In genomic region chr2:3340144-3340543, GRCh38 we compare ENCODE assay signal across 23 cellular contexts.
"Had no signal": no experiment of that assay in that cellular context is flagged by ENCODE, and none has a peak within 500 bp of the region (broad histone marks: within the 10 kb centered on the region; RNA-seq: fewer than 3 reads in every experiment).

No MANE protein-coding gene starts in this region.

- DNase-seq: colonic mucosa; cortex of kidney; effector CD8-positive, alpha-beta T cell; effector memory CD8-positive, alpha-beta T cell; endodermal cell; foreskin keratinocyte; heart right ventricle; hippocampal formation; kidney; kidney glomerular epithelial cell; left colon; left ventricle myocardium superior; mammary epithelial cell; mesendoderm; midbrain; naive thymus-derived CD4-positive, alpha-beta T cell had no signal

- H3K4me1 ChIP-seq: colonic mucosa, foreskin keratinocyte had no signal

- FAIRE-seq: endometrium, frontal cortex, islet of Langerhans, kidney had no signal

- H3K4me3 ChIP-seq: colonic mucosa, esophagus muscularis mucosa, gastroesophageal sphincter, heart right ventricle, lung had no signal

- H3K27me3 ChIP-seq: colonic mucosa, esophagus muscularis mucosa, foreskin keratinocyte, gastroesophageal sphincter, heart right ventricle had no signal

- H3K9me3 ChIP-seq: colonic mucosa, esophagus muscularis mucosa, gastroesophageal sphincter, heart right ventricle had no signal

- ATAC-seq: effector memory CD8-positive, alpha-beta T cell; foreskin keratinocyte; gastroesophageal sphincter; left colon; left lobe of liver; left ventricle myocardium superior; naive thymus-derived CD4-positive, alpha-beta T cell had no signal

- H3K36me3 ChIP-seq: colonic mucosa had no signal

- H3K27ac ChIP-seq: colonic mucosa, esophagus muscularis mucosa, foreskin keratinocyte, gastroesophageal sphincter had no signal
